Comparison of ENCODE assay signal across 1 cellular context in genomic region chr15:51967583-51967982, GRCh38.
TF ChIP-seq lines count a peak whose summit lies in the region.

No MANE protein-coding gene starts in this region.

TF ChIP-seq in HepG2, 621 proteins besides CTCF, POLR2A, EP300 and RAD21:
- TF ChIP-seq ZNF782 (CRISPR knock-in tag; IDR thresholded peaks at IDR 0.05; ENCODE audit: borderline replicate concordance), result no peak
- TF ChIP-seq ZNF136 (CRISPR knock-in tag; IDR thresholded peaks at IDR 0.05; ENCODE audit: low read depth), result 0 out of 2 replicates have a peak, but pooled peaks have one; percentile 60
- no peak for TF ChIP-seq JUN (CRISPR knock-in tag; IDR thresholded peaks at IDR 0.05)
- no peak for TF ChIP-seq LBX2 (CRISPR knock-in tag; IDR thresholded peaks at IDR 0.05; ENCODE audit: borderline replicate concordance)
- peak; percentile 52; the same call in 1 of the 2 replicates for TF ChIP-seq ZNF7 (CRISPR knock-in tag; IDR thresholded peaks at IDR 0.05)
